8 cellular contexts compared by ENCODE assay signal in genomic region chr20:51497542-51498467, GRCh38. TPM values are rescaled to one million over a fixed set of nuclear protein-coding genes. Genes with fewer than 3 reads are reported as not detected.
DNase-seq lines count a peak whose midpoint lies in the region; ATAC-seq and TF ChIP-seq lines count a peak whose summit lies in the region.

No MANE protein-coding gene starts in this region.

- peak overlapping the region; percentile 80 for H3K4me3 Mint-ChIP-seq in T-helper 17 cell

- peak; percentile 19 for DNase-seq in activated T-cell treated with anti-CD3 and anti-CD28 coated beads for 1 hour (ENCODE audit: low read depth)
- DNase-seq in activated T-cell treated with anti-CD3 and anti-CD28 coated beads for 4 hours: no peak
- DNase-seq in T-helper 17 cell: peak in 1 of 3 donors; percentile 31
- peak; percentile 63 for DNase-seq in coronary artery (ENCODE audit: low spot score)
- peak; percentile 64 for DNase-seq in stimulated activated CD4-positive, alpha-beta T cell treated with anti-CD3 and anti-CD28 coated beads, Interleukin-1b, Interleukin-23, amount 100 ng/mL, for 48 hours
- no peak for DNase-seq in NCI-H1436 (lab: John Stamatoyannopoulos, UW)
- no peak for DNase-seq in SK-N-DZ (ENCODE audit: low spot score)
- no peak for DNase-seq in HK-2 (ENCODE audit: unreplicated experiment)

- H3K27ac Mint-ChIP-seq in T-helper 17 cell: peak overlapping the region; percentile 94

- peaks cover 6% of the 10 kb centered on the region for H3K36me3 Mint-ChIP-seq in T-helper 17 cell (ENCODE audit: low read depth)

- TF ChIP-seq CTCF in coronary artery (IDR thresholded peaks at IDR 0.05): no peak

- H3K4me1 Mint-ChIP-seq in T-helper 17 cell: peaks cover 76% of the 10 kb centered on the region

- no peak overlapping the region for H3K27ac ChIP-seq in coronary artery

- H3K27me3 Mint-ChIP-seq in T-helper 17 cell: no peaks in the 10 kb centered on the region

- peak; percentile 50 for ATAC-seq in T-helper 17 cell

- peak overlapping the region; percentile 31 for H3K4me3 ChIP-seq in coronary artery

- no peaks in the 10 kb centered on the region for H3K9me3 ChIP-seq in T-helper 17 cell (ENCODE audit: control insufficient read depth, low read length, poor library complexity, severe bottlenecking)

RNA-seq across cellular contexts. Expression of gene NFATC2, which starts 44.7 kb away (rescaled TPM):
- total RNA-seq in T-helper 17 cell: 10 to 100 TPM; 51.0 to 58.7 TPM
- not detected in 2 replicates for polyA plus RNA-seq in SK-N-DZ (2014; cell fraction: cytosol; rRNA removed)
- polyA plus RNA-seq in SK-N-DZ (2014; cell fraction: nucleus; rRNA removed): not detected in 2 replicates

Comparison
In these comparisons a context has a peak if more than half of its experiments do, and no peak if none do; other contexts are left out.
1. DNase-seq: peak in activated T-cell treated with anti-CD3 and anti-CD28 coated beads for 1 hour (single experiment), coronary artery (single experiment) and stimulated activated CD4-positive, alpha-beta T cell treated with anti-CD3 and anti-CD28 coated beads, Interleukin-1b, Interleukin-23, amount 100 ng/mL, for 48 hours (single experiment); none in activated T-cell treated with anti-CD3 and anti-CD28 coated beads for 4 hours (single experiment), NCI-H1436 (single experiment), SK-N-DZ (single experiment) and HK-2 (single experiment).